In genomic region chr3:135125171-135125801, GRCh38 we compare ENCODE assay signal across 11 cellular contexts.
DNase-seq lines count a peak whose midpoint lies in the region; ATAC-seq and TF ChIP-seq lines count a peak whose summit lies in the region.
"Had no signal": no experiment of that assay in that cellular context is flagged by ENCODE, and none has a peak within 500 bp of the region (broad histone marks: within the 10 kb centered on the region; RNA-seq: fewer than 3 reads in every experiment).

No MANE protein-coding gene starts in this region.

- H3K27me3 Mint-ChIP-seq in activated CD8-positive, alpha-beta T cell treated with anti-CD3 and anti-CD28 coated beads, Interleukin-2, amount 10 ng/mL, durations not matched to agents 7 days and 5 days (ENCODE audit: low read depth) = no peaks in the 10 kb centered on the region
- H3K27me3 Mint-ChIP-seq: activated CD4-positive, alpha-beta memory T cell treated with anti-CD3 and anti-CD28 coated beads, Interleukin-2, amount 10 ng/mL, durations not matched to agents 7 days and 5 days; central memory CD8-positive, alpha-beta T cell had no signal

- no peaks in the 10 kb centered on the region for H3K9me3 Mint-ChIP-seq in activated CD8-positive, alpha-beta T cell treated with anti-CD3 and anti-CD28 coated beads, Interleukin-2, amount 10 ng/mL, durations not matched to agents 7 days and 5 days (ENCODE audit: insufficient read depth)

- H3K4me1 Mint-ChIP-seq in activated CD8-positive, alpha-beta T cell treated with anti-CD3 and anti-CD28 coated beads, Interleukin-2, amount 10 ng/mL, durations not matched to agents 7 days and 5 days (ENCODE audit: low read depth) = no peaks in the 10 kb centered on the region
- H3K4me1 Mint-ChIP-seq: activated CD4-positive, alpha-beta memory T cell treated with anti-CD3 and anti-CD28 coated beads, Interleukin-2, amount 10 ng/mL, durations not matched to agents 7 days and 5 days; central memory CD8-positive, alpha-beta T cell had no signal

- peak; percentile 49 for DNase-seq in DND-41
- peak; percentile 24 for DNase-seq in HuH-7 (ENCODE audit: low spot score)
- peak; percentile 29 for DNase-seq in activated CD8-positive, alpha-beta T cell treated with anti-CD3 and anti-CD28 coated beads, Interleukin-2, amount 10 ng/mL, durations not matched to agents 7 days and 5 days
- DNase-seq in iPS DF 6.9 (ENCODE audit: low read depth, low spot score) = peak; percentile 31
- no peak for DNase-seq in NOMO-1 treated with dmso at 0.1 percent for 144 hours (lab: John Stamatoyannopoulos, UW; ENCODE audit: unreplicated experiment)
- no peak for DNase-seq in lower leg skin (ENCODE audit: low spot score in 2 of 2)
- DNase-seq in D341Med (ENCODE audit: low spot score) = no peak
- DNase-seq: activated CD4-positive, alpha-beta memory T cell treated with anti-CD3 and anti-CD28 coated beads, Interleukin-2, amount 10 ng/mL, durations not matched to agents 7 days and 5 days had no signal

- POLR2A ChIA-PET in activated CD8-positive, alpha-beta T cell treated with anti-CD3 and anti-CD28 coated beads, Interleukin-2, amount 10 ng/mL, durations not matched to agents 7 days and 5 days (lab: Charles Lee) = no interaction called here

- intact Hi-C loops in lower leg skin (cut with DNase I; ENCODE audit: low total_unique reads) = no loop called here

- H3K79me2 ChIP-seq in DND-41 (ENCODE audit: insufficient read depth, low read length) = no peaks in the 10 kb centered on the region

- no peaks in the 10 kb centered on the region for H3K27me3 ChIP-seq in DND-41 (ENCODE audit: insufficient read depth, low read length, poor library complexity)
- no peaks in the 10 kb centered on the region for H3K27me3 ChIP-seq in iPS DF 6.9 (ENCODE audit: control insufficient read depth, insufficient read depth, low read length)

- H3K4me3 ChIP-seq in DND-41 (ENCODE audit: low read depth in 1 of 2, low read length in 2 of 2) = no peak overlapping the region
- no peak overlapping the region for H3K4me3 ChIP-seq in iPS DF 6.9 (ENCODE audit: low read length)
- H3K4me3 ChIP-seq in lower leg skin (ENCODE audit: low read depth, poor library complexity, severe bottlenecking) = no peak overlapping the region
- H3K4me3 ChIP-seq: lung had no signal

- peak; percentile 72 for ATAC-seq in DND-41 (ENCODE audit: insufficient read depth, low read depth)
- no peak for ATAC-seq in activated CD8-positive, alpha-beta T cell treated with anti-CD3 and anti-CD28 coated beads, Interleukin-2, amount 10 ng/mL, durations not matched to agents 7 days and 5 days
- ATAC-seq in HG03342 (IDR thresholded peaks at IDR 0.05; ENCODE audit: unreplicated experiment) = no peak

- no peaks in the 10 kb centered on the region for H3K4me1 ChIP-seq in DND-41 (ENCODE audit: insufficient read depth, low read length)
- H3K4me1 ChIP-seq in iPS DF 6.9 (ENCODE audit: control insufficient read depth, insufficient read depth, low read length) = no peaks in the 10 kb centered on the region

- no peak overlapping the region for H2AFZ ChIP-seq in DND-41 (ENCODE audit: low read depth, low read length)

- WGBS in iPS DF 6.9 (ENCODE audit: insufficient coverage, insufficient read length) = no CpG with 5 or more reads among the region's 2 CpGs
- 81 to 85% methylated on average over 2 of the region's 2 CpGs for WGBS in lower leg skin, 2 donors

- H3K27ac Mint-ChIP-seq in activated CD8-positive, alpha-beta T cell treated with anti-CD3 and anti-CD28 coated beads, Interleukin-2, amount 10 ng/mL, durations not matched to agents 7 days and 5 days = no peak overlapping the region
- H3K27ac Mint-ChIP-seq: activated CD4-positive, alpha-beta memory T cell treated with anti-CD3 and anti-CD28 coated beads, Interleukin-2, amount 10 ng/mL, durations not matched to agents 7 days and 5 days had no signal

- H3K9ac ChIP-seq in DND-41 (ENCODE audit: low read depth, low read length) = no peak overlapping the region

- no peak for TF ChIP-seq POLR2A in lower leg skin (IDR thresholded peaks at IDR 0.05)

- TF ChIP-seq CTCF in DND-41 (IDR thresholded peaks at IDR 0.05; ENCODE audit: borderline replicate concordance, extremely low read depth, low read length, poor library complexity, severe bottlenecking) (no peak), lower leg skin (IDR thresholded peaks at IDR 0.05) (no peak)

- no peaks in the 10 kb centered on the region for H3K9me3 ChIP-seq in DND-41 (ENCODE audit: insufficient read depth, low read length, severe bottlenecking)
- no peaks in the 10 kb centered on the region for H3K9me3 ChIP-seq in iPS DF 6.9 (ENCODE audit: control insufficient read depth, insufficient read depth, low read length)

- H3K36me3 ChIP-seq in DND-41 (ENCODE audit: insufficient read depth, low read length) (no peaks in the 10 kb centered on the region), iPS DF 6.9 (ENCODE audit: control insufficient read depth, insufficient read depth, low read length) (no peaks in the 10 kb centered on the region)

- no peaks in the 10 kb centered on the region for H3K36me3 Mint-ChIP-seq in activated CD8-positive, alpha-beta T cell treated with anti-CD3 and anti-CD28 coated beads, Interleukin-2, amount 10 ng/mL, durations not matched to agents 7 days and 5 days (ENCODE audit: low read depth)

- H3K27ac ChIP-seq in DND-41 (ENCODE audit: low read length) (no peak overlapping the region), iPS DF 6.9 (ENCODE audit: low read length) (no peak overlapping the region)

- no peak overlapping the region for H3K4me3 Mint-ChIP-seq in activated CD8-positive, alpha-beta T cell treated with anti-CD3 and anti-CD28 coated beads, Interleukin-2, amount 10 ng/mL, durations not matched to agents 7 days and 5 days
- H3K4me3 Mint-ChIP-seq: activated CD4-positive, alpha-beta memory T cell treated with anti-CD3 and anti-CD28 coated beads, Interleukin-2, amount 10 ng/mL, durations not matched to agents 7 days and 5 days; central memory CD8-positive, alpha-beta T cell had no signal

- H3K4me2 ChIP-seq in DND-41 (ENCODE audit: insufficient read depth, low read length) = no peak overlapping the region

- CTCF ChIA-PET in activated CD8-positive, alpha-beta T cell treated with anti-CD3 and anti-CD28 coated beads, Interleukin-2, amount 10 ng/mL, durations not matched to agents 7 days and 5 days (lab: Charles Lee) = no interaction called here

- H4K20me1 ChIP-seq in DND-41 (ENCODE audit: insufficient read depth, low read length) = no peaks in the 10 kb centered on the region

Comparison
In these comparisons a context has a peak if more than half of its experiments do, and no peak if none do; other contexts are left out.
1. DNase-seq: peak in DND-41 (single experiment), HuH-7 (single experiment), activated CD8-positive, alpha-beta T cell treated with anti-CD3 and anti-CD28 coated beads, Interleukin-2, amount 10 ng/mL, durations not matched to agents 7 days and 5 days (single experiment) and iPS DF 6.9 (single experiment); none in NOMO-1 treated with dmso at 0.1 percent for 144 hours (single experiment), lower leg skin (0 of 2) and D341Med (single experiment).